Comparison of ENCODE assay signal across 20 cellular contexts in genomic region chr2:86492057-86492456, GRCh38. TPM values are rescaled to one million over a fixed set of nuclear protein-coding genes. Genes with fewer than 3 reads are reported as not detected.
A peak's percentile ranks its signal among the peaks of the same experiment; 100 is the strongest.
DNase-seq lines count a peak whose midpoint lies in the region; ATAC-seq and TF ChIP-seq lines count a peak whose summit lies in the region.
"Had no signal": no experiment of that assay in that cellular context is flagged by ENCODE, and none has a peak within 500 bp of the region (broad histone marks: within the 10 kb centered on the region; RNA-seq: fewer than 3 reads in every experiment).

No MANE protein-coding gene starts in this region.

- peak overlapping the region; percentile 40 to 73 (median 64) for H3K27ac Mint-ChIP-seq in nephron
- H3K27ac Mint-ChIP-seq: activated CD4-positive, alpha-beta T cell treated with anti-CD3 and anti-CD28 coated beads, Interleukin-2, amount 10 ng/mL, durations not matched to agents 24 days and 14 days had no signal

- peaks cover 41% of the 10 kb centered on the region for H3K4me1 Mint-ChIP-seq in nephron

- H3K4me3 Mint-ChIP-seq in nephron, result no peak overlapping the region
- H3K4me3 Mint-ChIP-seq: activated CD4-positive, alpha-beta T cell treated with anti-CD3 and anti-CD28 coated beads, Interleukin-2, amount 10 ng/mL, durations not matched to agents 24 days and 14 days; naive thymus-derived CD8-positive, alpha-beta T cell had no signal

- peaks cover 98% of the 10 kb centered on the region for H3K36me3 Mint-ChIP-seq in nephron (ENCODE audit: low read depth)

- TF ChIP-seq CTCF in fibroblast of the aortic adventitia (IDR thresholded peaks at IDR 0.05; ENCODE audit: insufficient read depth, low read length) (no peak), nephron (IDR thresholded peaks at IDR 0.05; ENCODE audit: unreplicated experiment in 3 of 3) (no peak)

- no peak overlapping the region for H3K4me3 ChIP-seq in fibroblast of the aortic adventitia (ENCODE audit: low read depth, low read length)
- H3K4me3 ChIP-seq: adrenal gland, lung, smooth muscle cell, vagina had no signal

- no peaks in the 10 kb centered on the region for H3K27me3 Mint-ChIP-seq in nephron (ENCODE audit: low read depth)
- H3K27me3 Mint-ChIP-seq: activated CD4-positive, alpha-beta T cell treated with anti-CD3 and anti-CD28 coated beads, Interleukin-2, amount 10 ng/mL, durations not matched to agents 24 days and 14 days; naive thymus-derived CD8-positive, alpha-beta T cell had no signal

- peak; percentile 6 for DNase-seq in NCI-H2107 treated with DMSO at 0.1 percent for 48 hours (lab: John Stamatoyannopoulos, UW; ENCODE audit: unreplicated experiment)
- DNase-seq in NCI-H2107 (lab: John Stamatoyannopoulos, UW), result no peak
- peak; percentile 57 for DNase-seq in NCI-H2081 treated with DMSO at 0.1 percent for 48 hours (lab: John Stamatoyannopoulos, UW)
- peak; percentile 49 for DNase-seq in fibroblast of the aortic adventitia (ENCODE audit: low read depth)
- DNase-seq: activated CD4-positive, alpha-beta T cell treated with anti-CD3 and anti-CD28 coated beads, Interleukin-2, amount 10 ng/mL, durations not matched to agents 24 days and 14 days; activated effector memory CD4-positive, alpha-beta T cell treated with Interleukin-2 at 50 U/mL for 16 hours; adrenal gland; central memory CD4-positive, alpha-beta T cell; Kasumi-1; naive thymus-derived CD8-positive, alpha-beta T cell; NCI-H1417 treated with DMSO at 0.1 percent for 48 hours; NCI-H226; posterior cingulate gyrus had no signal

- ATAC-seq in GM19452 (IDR thresholded peaks at IDR 0.05; ENCODE audit: unreplicated experiment), result no peak
- no peak for ATAC-seq in SK-N-SH treated with all-trans-retinoic acid at 6 μM for 48 hours
- ATAC-seq in GM18517 (IDR thresholded peaks at IDR 0.05; ENCODE audit: unreplicated experiment), result no peak
- ATAC-seq: naive thymus-derived CD8-positive, alpha-beta T cell had no signal

- H3K9me3 Mint-ChIP-seq in nephron, result peaks cover 5% of the 10 kb centered on the region

TF ChIP-seq in SK-N-SH treated with all-trans-retinoic acid at 6 μM for 48 hours, 23 proteins besides CTCF, POLR2A, EP300 and RAD21:
- no peak for TF ChIP-seq ZNF8 (CRISPR knock-in tag; IDR thresholded peaks at IDR 0.05)
- TF ChIP-seq, protein P1, sequence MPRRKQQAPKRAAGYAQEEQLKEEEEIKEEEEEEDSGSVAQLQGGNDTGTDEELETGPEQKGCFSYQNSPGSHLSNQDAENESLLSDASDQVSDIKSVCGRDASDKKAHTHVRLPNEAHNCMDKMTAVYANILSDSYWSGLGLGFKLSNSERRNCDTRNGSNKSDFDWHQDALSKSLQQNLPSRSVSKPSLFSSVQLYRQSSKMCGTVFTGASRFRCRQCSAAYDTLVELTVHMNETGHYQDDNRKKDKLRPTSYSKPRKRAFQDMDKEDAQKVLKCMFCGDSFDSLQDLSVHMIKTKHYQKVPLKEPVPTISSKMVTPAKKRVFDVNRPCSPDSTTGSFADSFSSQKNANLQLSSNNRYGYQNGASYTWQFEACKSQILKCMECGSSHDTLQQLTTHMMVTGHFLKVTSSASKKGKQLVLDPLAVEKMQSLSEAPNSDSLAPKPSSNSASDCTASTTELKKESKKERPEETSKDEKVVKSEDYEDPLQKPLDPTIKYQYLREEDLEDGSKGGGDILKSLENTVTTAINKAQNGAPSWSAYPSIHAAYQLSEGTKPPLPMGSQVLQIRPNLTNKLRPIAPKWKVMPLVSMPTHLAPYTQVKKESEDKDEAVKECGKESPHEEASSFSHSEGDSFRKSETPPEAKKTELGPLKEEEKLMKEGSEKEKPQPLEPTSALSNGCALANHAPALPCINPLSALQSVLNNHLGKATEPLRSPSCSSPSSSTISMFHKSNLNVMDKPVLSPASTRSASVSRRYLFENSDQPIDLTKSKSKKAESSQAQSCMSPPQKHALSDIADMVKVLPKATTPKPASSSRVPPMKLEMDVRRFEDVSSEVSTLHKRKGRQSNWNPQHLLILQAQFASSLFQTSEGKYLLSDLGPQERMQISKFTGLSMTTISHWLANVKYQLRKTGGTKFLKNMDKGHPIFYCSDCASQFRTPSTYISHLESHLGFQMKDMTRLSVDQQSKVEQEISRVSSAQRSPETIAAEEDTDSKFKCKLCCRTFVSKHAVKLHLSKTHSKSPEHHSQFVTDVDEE (CRISPR knock-in tag; IDR thresholded peaks at IDR 0.05), result no peak
- TF ChIP-seq ISL1 (CRISPR knock-in tag; IDR thresholded peaks at IDR 0.05), result no peak
- TF ChIP-seq, protein P2, sequence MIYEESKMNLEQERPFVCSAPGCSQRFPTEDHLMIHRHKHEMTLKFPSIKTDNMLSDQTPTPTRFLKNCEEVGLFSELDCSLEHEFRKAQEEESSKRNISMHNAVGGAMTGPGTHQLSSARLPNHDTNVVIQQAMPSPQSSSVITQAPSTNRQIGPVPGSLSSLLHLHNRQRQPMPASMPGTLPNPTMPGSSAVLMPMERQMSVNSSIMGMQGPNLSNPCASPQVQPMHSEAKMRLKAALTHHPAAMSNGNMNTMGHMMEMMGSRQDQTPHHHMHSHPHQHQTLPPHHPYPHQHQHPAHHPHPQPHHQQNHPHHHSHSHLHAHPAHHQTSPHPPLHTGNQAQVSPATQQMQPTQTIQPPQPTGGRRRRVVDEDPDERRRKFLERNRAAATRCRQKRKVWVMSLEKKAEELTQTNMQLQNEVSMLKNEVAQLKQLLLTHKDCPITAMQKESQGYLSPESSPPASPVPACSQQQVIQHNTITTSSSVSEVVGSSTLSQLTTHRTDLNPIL (CRISPR knock-in tag; IDR thresholded peaks at IDR 0.05; ENCODE audit: low read depth), result no peak
- no peak for TF ChIP-seq PATZ1 (CRISPR knock-in tag; IDR thresholded peaks at IDR 0.05; ENCODE audit: borderline replicate concordance)
- TF ChIP-seq, protein P3, sequence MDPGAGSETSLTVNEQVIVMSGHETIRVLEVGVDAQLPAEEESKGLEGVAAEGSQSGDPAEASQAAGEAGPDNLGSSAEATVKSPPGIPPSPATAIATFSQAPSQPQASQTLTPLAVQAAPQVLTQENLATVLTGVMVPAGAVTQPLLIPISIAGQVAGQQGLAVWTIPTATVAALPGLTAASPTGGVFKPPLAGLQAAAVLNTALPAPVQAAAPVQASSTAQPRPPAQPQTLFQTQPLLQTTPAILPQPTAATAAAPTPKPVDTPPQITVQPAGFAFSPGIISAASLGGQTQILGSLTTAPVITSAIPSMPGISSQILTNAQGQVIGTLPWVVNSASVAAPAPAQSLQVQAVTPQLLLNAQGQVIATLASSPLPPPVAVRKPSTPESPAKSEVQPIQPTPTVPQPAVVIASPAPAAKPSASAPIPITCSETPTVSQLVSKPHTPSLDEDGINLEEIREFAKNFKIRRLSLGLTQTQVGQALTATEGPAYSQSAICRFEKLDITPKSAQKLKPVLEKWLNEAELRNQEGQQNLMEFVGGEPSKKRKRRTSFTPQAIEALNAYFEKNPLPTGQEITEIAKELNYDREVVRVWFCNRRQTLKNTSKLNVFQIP (CRISPR knock-in tag; IDR thresholded peaks at IDR 0.05; ENCODE audit: borderline replicate concordance, low read depth), result no peak
- no peak for TF ChIP-seq ZNF70 (CRISPR knock-in tag; IDR thresholded peaks at IDR 0.05)
- TF ChIP-seq GLIS3 (CRISPR knock-in tag; IDR thresholded peaks at IDR 0.05), result no peak
- TF ChIP-seq PPARA (CRISPR knock-in tag; IDR thresholded peaks at IDR 0.05; ENCODE audit: borderline replicate concordance), result no peak
- TF ChIP-seq ZFP30 (CRISPR knock-in tag; IDR thresholded peaks at IDR 0.05), result no peak
- no peak for TF ChIP-seq RARB (CRISPR knock-in tag; IDR thresholded peaks at IDR 0.05)
- no peak for TF ChIP-seq TOX (CRISPR knock-in tag; IDR thresholded peaks at IDR 0.05; ENCODE audit: borderline replicate concordance)
- TF ChIP-seq ARNTL (CRISPR knock-in tag; IDR thresholded peaks at IDR 0.05; ENCODE audit: borderline replicate concordance, low read depth), result no peak
- no peak for TF ChIP-seq ZFP3 (CRISPR knock-in tag; IDR thresholded peaks at IDR 0.05)
- no peak for TF ChIP-seq SNAI2 (CRISPR knock-in tag; IDR thresholded peaks at IDR 0.05)
- no peak for TF ChIP-seq OSR1 (CRISPR knock-in tag; IDR thresholded peaks at IDR 0.05)
- no peak for TF ChIP-seq ZNF565 (CRISPR knock-in tag; conservative IDR thresholded peaks at IDR 0.05; ENCODE audit: low read depth)

RNA-seq across cellular contexts. Expression of gene KDM3A, which starts 50.9 kb away (rescaled TPM):
- total RNA-seq in fibroblast of the aortic adventitia (ENCODE audit: low replicate concordance), result 28.9 and 52.5 TPM in 2 replicates
